ENCODE assay signal across 1 cellular context in the genomic region with DNA sequence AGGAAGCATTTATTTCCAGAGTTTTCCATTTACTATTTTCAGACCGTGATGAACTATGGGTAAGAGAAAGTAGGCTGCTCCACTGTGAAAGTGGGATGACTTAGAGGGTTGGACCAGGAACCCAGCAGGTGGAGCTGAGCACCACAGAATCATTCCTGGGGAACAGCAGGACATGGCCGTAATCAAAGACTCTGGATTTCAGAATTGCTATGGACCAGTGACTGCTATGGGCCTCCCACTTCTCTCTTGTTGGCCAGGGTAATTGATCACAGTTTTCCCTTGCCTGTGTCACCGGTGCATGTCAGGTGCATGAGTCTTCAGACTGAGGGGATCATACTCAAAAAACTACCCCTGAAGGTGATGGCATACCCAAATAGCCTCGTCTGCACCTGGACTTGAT.
TF ChIP-seq lines count a peak whose summit lies in the region.

No MANE protein-coding gene starts in this region.

TF ChIP-seq in A549, 52 proteins besides CTCF, POLR2A, EP300 and RAD21 (continued from another document):
- TF ChIP-seq, protein P1, sequence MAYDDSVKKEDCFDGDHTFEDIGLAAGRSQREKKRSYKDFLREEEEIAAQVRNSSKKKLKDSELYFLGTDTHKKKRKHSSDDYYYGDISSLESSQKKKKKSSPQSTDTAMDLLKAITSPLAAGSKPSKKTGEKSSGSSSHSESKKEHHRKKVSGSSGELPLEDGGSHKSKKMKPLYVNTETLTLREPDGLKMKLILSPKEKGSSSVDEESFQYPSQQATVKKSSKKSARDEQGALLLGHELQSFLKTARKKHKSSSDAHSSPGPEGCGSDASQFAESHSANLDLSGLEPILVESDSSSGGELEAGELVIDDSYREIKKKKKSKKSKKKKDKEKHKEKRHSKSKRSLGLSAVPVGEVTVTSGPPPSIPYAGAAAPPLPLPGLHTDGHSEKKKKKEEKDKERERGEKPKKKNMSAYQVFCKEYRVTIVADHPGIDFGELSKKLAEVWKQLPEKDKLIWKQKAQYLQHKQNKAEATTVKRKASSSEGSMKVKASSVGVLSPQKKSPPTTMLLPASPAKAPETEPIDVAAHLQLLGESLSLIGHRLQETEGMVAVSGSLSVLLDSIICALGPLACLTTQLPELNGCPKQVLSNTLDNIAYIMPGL (CRISPR knock-in tag; IDR thresholded peaks at IDR 0.05; ENCODE audit: borderline replicate concordance): no peak
- TF ChIP-seq ZC3H11A (IDR thresholded peaks at IDR 0.05): no peak
- TF ChIP-seq GATA3 (IDR thresholded peaks at IDR 0.05; ENCODE audit: borderline replicate concordance): no peak
- no peak for TF ChIP-seq HDAC2 (IDR thresholded peaks at IDR 0.05)
- no peak for TF ChIP-seq KDM1A (IDR thresholded peaks at IDR 0.05; ENCODE audit: low read depth)
- TF ChIP-seq FOXS1 (CRISPR knock-in tag; IDR thresholded peaks at IDR 0.05): no peak
